22 cellular contexts compared by ENCODE assay signal in the genomic region with DNA sequence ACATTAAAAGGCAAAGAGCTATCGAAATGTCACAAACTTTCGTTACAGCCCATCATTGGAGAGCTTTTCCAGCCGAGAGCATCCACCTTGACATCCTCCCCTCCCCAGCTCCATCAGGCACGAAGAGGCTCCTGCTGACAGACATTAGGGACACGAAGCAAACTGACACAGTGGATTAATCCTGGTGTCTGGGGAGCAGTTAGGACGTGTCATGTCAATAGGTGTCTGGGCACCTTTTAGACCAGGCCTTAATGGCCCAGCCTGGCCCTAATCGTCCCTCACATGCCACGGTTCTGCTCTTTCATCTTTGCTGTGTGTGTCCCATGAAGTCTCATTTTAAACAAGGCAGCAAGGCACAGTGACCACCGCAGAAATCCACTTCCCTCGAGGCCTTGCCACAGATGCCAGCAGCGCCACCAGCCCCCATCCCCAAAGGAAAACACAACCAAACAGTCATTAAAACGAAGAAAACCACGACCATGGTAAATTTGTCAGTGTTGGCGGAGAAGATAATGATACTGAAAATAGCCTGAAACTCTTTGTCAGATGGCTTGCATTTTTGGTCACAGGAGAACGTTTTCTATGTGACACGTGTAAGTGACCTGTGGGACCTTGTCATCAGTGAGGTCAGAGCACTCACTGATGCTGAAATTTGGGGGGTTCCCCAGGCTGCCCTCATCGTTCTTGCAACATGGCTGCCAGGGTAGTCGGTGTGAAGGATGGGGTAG. TPM values are rescaled to one million over a fixed set of nuclear protein-coding genes. Genes with fewer than 3 reads are reported as not detected.
DNase-seq lines count a peak whose midpoint lies in the region; ATAC-seq, FAIRE-seq and TF ChIP-seq lines count a peak whose summit lies in the region.
"Had no signal": no experiment of that assay in that cellular context is flagged by ENCODE, and none has a peak within 500 bp of the region (broad histone marks: within the 10 kb centered on the region; RNA-seq: fewer than 3 reads in every experiment).

No MANE protein-coding gene starts in this region.

- H3K27me3 ChIP-seq in GM12878 (replicated peaks in 1 of 2; ENCODE audit: control insufficient read depth in 2 of 2, insufficient read depth in 2 of 2, low read length in 1 of 2): no peaks in the 10 kb centered on the region; a peak in 2 of 4 replicates

- FAIRE-seq in GM12878 (lab: Jason Lieb, UNC) (no peak), H54 (lab: Jason Lieb, UNC) (no peak), GM12891 (lab: Jason Lieb, UNC) (no peak)
- FAIRE-seq: K562 had no signal

- intact Hi-C loops in activated CD4-positive, alpha-beta T cell treated with anti-CD3 and anti-CD28 coated beads, Interleukin-2, amount 10 ng/mL, durations not matched to agents 24 days and 14 days (cut with micrococcal nuclease): no loop called here
- intact Hi-C loops in GM12878 (cut with micrococcal nuclease; ENCODE audit: unreplicated experiment): no loop called here

- TF ChIP-seq RAD21 in GM12878 (IDR thresholded peaks at IDR 0.05; ENCODE audit: insufficient read depth, low read depth, low read length): no peak

- H3K9ac ChIP-seq in GM12878 (ENCODE audit: control insufficient read depth, insufficient read depth, low read length): no peak overlapping the region

- SMC1A ChIA-PET in GM12878 (lab: Charles Lee; ENCODE audit: uncharacterized antibody, unreplicated experiment): no interaction called here

- H3K4me2 ChIP-seq in GM12878 (ENCODE audit: control insufficient read depth, insufficient read depth): no peak overlapping the region

- H3K4me1 ChIP-seq in GM12878 (ENCODE audit: control insufficient read depth, insufficient read depth, low read length): no peaks in the 10 kb centered on the region
- H3K4me1 ChIP-seq: Caco-2 had no signal

- no peaks in the 10 kb centered on the region for H4K20me1 ChIP-seq in GM12878 (ENCODE audit: control insufficient read depth, insufficient read depth)

- in situ Hi-C loops in GM12878 (cut with MboI): no loop called here

- no TSS peak for BruUV-seq in GM12878 (replicated peaks; lab: Mats Ljungman, UMichigan)

- TF ChIP-seq CTCF in GM12878 (IDR thresholded peaks at IDR 0.05 in 2 of 3, conservative IDR thresholded peaks at IDR 0.05 in 1 of 3; ENCODE audit: control insufficient read depth in 2 of 3, extremely low read depth in 1 of 3, insufficient read depth in 1 of 3, low read depth in 3 of 3, low read length in 3 of 3): no peak
- TF ChIP-seq CTCF in osteocyte (IDR thresholded peaks at IDR 0.05): no peak

- no peaks in the 10 kb centered on the region for H3K36me3 ChIP-seq in GM12878 (ENCODE audit: control insufficient read depth in 2 of 2, insufficient read depth in 2 of 2, low read length in 1 of 2)

- H3K4me3 ChIP-seq in GM12878: no peak overlapping the region
- H3K4me3 ChIP-seq: K562 had no signal

- H3K4me3 Mint-ChIP-seq in activated CD4-positive, alpha-beta T cell treated with anti-CD3 and anti-CD28 coated beads, Interleukin-2, amount 10 ng/mL, durations not matched to agents 24 days and 14 days: no peak overlapping the region
- no peak overlapping the region for H3K4me3 Mint-ChIP-seq in osteocyte (ENCODE audit: unreplicated experiment)
- H3K4me3 Mint-ChIP-seq: CD4-positive, CD25-positive, alpha-beta regulatory T cell had no signal

- TF ChIP-seq POLR2A in GM12878 (IDR thresholded peaks at IDR 0.05; ENCODE audit: low read depth, low read length): no peak
- no peak for TF ChIP-seq POLR2A in H54 (IDR thresholded peaks at IDR 0.05; ENCODE audit: low read depth, low read length)
- TF ChIP-seq POLR2A in GM12891 (IDR thresholded peaks at IDR 0.05; ENCODE audit: low read depth, low read length): no peak

- RAD21 ChIA-PET in GM12878 (lab: Charles Lee; ENCODE audit: unreplicated experiment): no interaction called here

- H3K27ac ChIP-seq in GM12878 (ENCODE audit: control insufficient read depth, insufficient read depth): no peak overlapping the region
- H3K27ac ChIP-seq: 22Rv1 had no signal

- H3K79me2 ChIP-seq in GM12878 (ENCODE audit: control insufficient read depth, insufficient read depth, low read length): no peaks in the 10 kb centered on the region

- peak; percentile 36 for ATAC-seq in GM18868 (IDR thresholded peaks at IDR 0.05; ENCODE audit: unreplicated experiment)
- ATAC-seq in GM12878: peak; percentile 36
- ATAC-seq: K562, PC-3, SK-N-SH treated with all-trans-retinoic acid at 6 μM for 48 hours had no signal

- no peak for TF ChIP-seq EP300 in GM12878 (IDR thresholded peaks at IDR 0.05; ENCODE audit: borderline replicate concordance in 1 of 2, control insufficient read depth in 1 of 2, low read depth in 2 of 2, low read length in 2 of 2)

- no peaks in the 10 kb centered on the region for H3K9me3 ChIP-seq in GM12878 (replicated peaks; ENCODE audit: control insufficient read depth, insufficient read depth, low read length)
- H3K9me3 ChIP-seq: Caco-2 had no signal

- CTCF ChIA-PET in GM12878 (lab: Yijun Ruan, JAX): no interaction called here

- no peak overlapping the region for H3K27ac Mint-ChIP-seq in activated CD4-positive, alpha-beta T cell treated with anti-CD3 and anti-CD28 coated beads, Interleukin-2, amount 10 ng/mL, durations not matched to agents 24 days and 14 days
- H3K27ac Mint-ChIP-seq in osteocyte (ENCODE audit: unreplicated experiment): no peak overlapping the region

- H2AFZ ChIP-seq in GM12878 (ENCODE audit: control insufficient read depth, low read depth, low read length): no peak overlapping the region

- DNase-seq in activated CD4-positive, alpha-beta T cell treated with anti-CD3 and anti-CD28 coated beads, Interleukin-2, amount 10 ng/mL, durations not matched to agents 24 days and 14 days: peak; percentile 48
- DNase-seq in activated CD4-positive, alpha-beta T cell treated with anti-CD3 and anti-CD28 coated beads for 1 hour: no peak
- no peak for DNase-seq in GM12878 (ENCODE audit: low read depth, low spot score)
- peak; percentile 64 for DNase-seq in osteocyte (ENCODE audit: extremely low spot score, unreplicated experiment)
- DNase-seq in H54 (ENCODE audit: insufficient read length, low spot score): no peak
- DNase-seq in GM12891 (ENCODE audit: insufficient read length, low spot score): no peak
- no peak for DNase-seq in LoVo (ENCODE audit: low spot score)
- DNase-seq: AML-193; Caco-2; CD4-positive, CD25-positive, alpha-beta regulatory T cell; GDM1; NCI-H187; NCI-H2227 treated with DMSO at 0.1 percent for 48 hours; NCI-H510A treated with DMSO at 0.1 percent for 48 hours; NCI-H82; PC-3; RPMI8226; SIG-M5 had no signal

- no peaks in the 10 kb centered on the region for H3K36me3 Mint-ChIP-seq in activated CD4-positive, alpha-beta T cell treated with anti-CD3 and anti-CD28 coated beads, Interleukin-2, amount 10 ng/mL, durations not matched to agents 24 days and 14 days (ENCODE audit: low read depth)
- H3K36me3 Mint-ChIP-seq in osteocyte (ENCODE audit: unreplicated experiment): no peaks in the 10 kb centered on the region
- H3K36me3 Mint-ChIP-seq: CD4-positive, CD25-positive, alpha-beta regulatory T cell had no signal

- 18% methylated on average over 18 of the region's 18 CpGs for WGBS in GM12878 (ENCODE audit: insufficient coverage, insufficient replicate concordance, low lambda C conversion rate, missing lambda C conversion rate)

- H3K9me3 Mint-ChIP-seq in activated CD4-positive, alpha-beta T cell treated with anti-CD3 and anti-CD28 coated beads, Interleukin-2, amount 10 ng/mL, durations not matched to agents 24 days and 14 days: no peaks in the 10 kb centered on the region
- no peaks in the 10 kb centered on the region for H3K9me3 Mint-ChIP-seq in osteocyte (ENCODE audit: unreplicated experiment)
- H3K9me3 Mint-ChIP-seq: CD4-positive, CD25-positive, alpha-beta regulatory T cell had no signal

- H3K4me1 Mint-ChIP-seq in activated CD4-positive, alpha-beta T cell treated with anti-CD3 and anti-CD28 coated beads, Interleukin-2, amount 10 ng/mL, durations not matched to agents 24 days and 14 days: peaks cover 8% of the 10 kb centered on the region
- H3K4me1 Mint-ChIP-seq in osteocyte (ENCODE audit: unreplicated experiment): no peaks in the 10 kb centered on the region

- peaks cover 21% of the 10 kb centered on the region for H3K27me3 Mint-ChIP-seq in activated CD4-positive, alpha-beta T cell treated with anti-CD3 and anti-CD28 coated beads, Interleukin-2, amount 10 ng/mL, durations not matched to agents 24 days and 14 days
- H3K27me3 Mint-ChIP-seq in osteocyte (ENCODE audit: unreplicated experiment): peaks cover 15% of the 10 kb centered on the region

- POLR2A ChIA-PET in GM12878 (lab: Charles Lee): no interaction called here

TF ChIP-seq in GM12891, 5 proteins besides CTCF, POLR2A, EP300 and RAD21:
- no peak for TF ChIP-seq POU2F2 (IDR thresholded peaks at IDR 0.05; ENCODE audit: low read depth, low read length)
- no peak for TF ChIP-seq POLR2AphosphoS5 (IDR thresholded peaks at IDR 0.05; ENCODE audit: low read depth, low read length)
- no peak for TF ChIP-seq TAF1 (IDR thresholded peaks at IDR 0.05; ENCODE audit: low read depth, low read length)
- TF ChIP-seq PAX5 (IDR thresholded peaks at IDR 0.05; ENCODE audit: insufficient read depth, low read length, severe bottlenecking): no peak
- TF ChIP-seq SPI1 (IDR thresholded peaks at IDR 0.05; ENCODE audit: low read depth, low read length): no peak

RNA-seq across cellular contexts. Expression of a gene that starts 16.3 kb away (rescaled TPM):
- 4.7 and 5.4 TPM in 2 replicates for total RNA-seq in activated CD4-positive, alpha-beta T cell treated with anti-CD3 and anti-CD28 coated beads, Interleukin-2, amount 10 ng/mL, durations not matched to agents 24 days and 14 days
- total RNA-seq in GM12878 (2013; cell fraction: nucleolus; rRNA removed): not detected in 2 replicates
- total RNA-seq in GM12878 (2014; rRNA removed): not detected in 2 replicates
- not detected in 2 replicates for total RNA-seq in GM12878 (2014; rRNA removed; fragmentation: Illumina TruSeq; extraction: Trizol)
- 0.28 and 0.35 TPM in 2 replicates for total RNA-seq in GM12878 (2021)
- polyA plus RNA-seq in GM12878 (2011; ENCODE audit: low read depth): 0.21 TPM
- 0.20 TPM in 1 of 2 replicates, not detected in the other for polyA plus RNA-seq in GM12878 (2011; rRNA removed)
- 0.17 TPM in 1 of 2 replicates, not detected in the other for polyA plus RNA-seq in GM12878 (2011; cell fraction: cytosol; rRNA removed)
- polyA plus RNA-seq in GM12878 (2011; cell fraction: nucleus; rRNA removed): 0.13 TPM in 1 of 2 replicates, not detected in the other
- polyA plus RNA-seq in GM12878 (2012): 0.69 and 0.73 TPM in 2 replicates
- not detected in 2 replicates for polyA plus RNA-seq in GM12878 (2014; fragmentation: Illumina TruSeq; extraction: Trizol)
- polyA plus RNA-seq in GM12878 (2014; fragmentation: Nextera tagmentation; extraction: Ambion mirVana): under 1 TPM; 0.19 to 0.22 TPM
- not detected in 2 replicates for polyA plus RNA-seq in GM12878 (2014; rRNA removed)
- polyA plus RNA-seq in GM12878 (2016; fragmentation: Nextera tagmentation; extraction: Ambion mirVana): under 1 TPM; 0.44 to 0.67 TPM
- polyA minus RNA-seq in GM12878 (2011; rRNA and poly(A)+ RNA removed): not detected in 2 replicates
- polyA minus RNA-seq in GM12878 (2011; cell fraction: cytosol; rRNA and poly(A)+ RNA removed): 1.5 and 2.0 TPM in 2 replicates
- polyA minus RNA-seq in GM12878 (2011; cell fraction: nucleus; rRNA and poly(A)+ RNA removed): not detected in 2 replicates
- 0.43 and 0.55 TPM in 2 replicates for total RNA-seq in osteocyte
- polyA plus RNA-seq in GM12891 (2012; ENCODE audit: low read depth, missing spikeins): 1.4 TPM

Comparison
In these comparisons a context has a peak if more than half of its experiments do, and no peak if none do; other contexts are left out.
1. DNase-seq: peak in activated CD4-positive, alpha-beta T cell treated with anti-CD3 and anti-CD28 coated beads, Interleukin-2, amount 10 ng/mL, durations not matched to agents 24 days and 14 days (single experiment) and osteocyte (single experiment); none in activated CD4-positive, alpha-beta T cell treated with anti-CD3 and anti-CD28 coated beads for 1 hour (single experiment), GM12878 (single experiment), H54 (single experiment), GM12891 (single experiment) and LoVo (single experiment).